12 cellular contexts compared by ENCODE assay signal in the genomic region with DNA sequence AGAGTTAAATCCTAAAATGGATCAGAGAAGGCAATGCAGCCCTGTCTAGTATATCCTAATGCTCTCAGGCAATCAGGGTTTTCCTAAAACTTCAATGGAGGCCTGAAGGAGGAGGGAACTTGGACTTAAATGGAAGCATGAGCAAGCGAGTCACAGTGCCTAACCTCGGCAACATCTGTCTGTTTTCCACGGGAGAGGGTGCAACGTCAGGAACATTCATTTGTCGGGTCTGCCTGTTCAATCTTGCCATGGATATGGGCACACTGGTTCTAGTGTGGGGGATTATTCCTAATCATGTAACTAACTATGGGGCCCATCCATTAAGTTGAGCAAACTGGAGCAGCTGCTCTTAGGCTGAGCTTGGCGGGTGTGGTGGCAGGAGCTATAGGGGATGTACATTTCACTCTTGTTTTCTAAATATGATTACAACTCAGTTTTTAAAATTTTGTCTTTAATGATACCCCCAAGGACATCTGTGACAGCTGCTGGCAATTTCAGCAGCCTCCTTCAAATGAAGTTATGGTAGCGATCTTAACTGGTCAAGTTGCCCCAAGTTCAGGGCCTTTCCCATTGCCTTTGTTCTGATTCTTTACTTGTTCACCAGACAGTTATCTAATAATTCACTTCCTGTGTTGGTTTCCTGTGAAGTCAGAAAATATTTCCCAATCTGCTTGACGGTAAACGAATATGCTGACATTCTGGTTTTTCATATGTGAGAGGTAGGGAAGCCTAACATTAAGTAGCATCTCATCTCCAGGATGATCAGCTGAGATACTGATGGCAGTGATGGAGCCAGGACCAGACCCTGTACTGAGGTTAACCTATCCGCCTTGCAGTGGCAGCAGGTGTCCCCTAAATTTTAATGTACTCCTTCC. TPM values are rescaled to one million over a fixed set of nuclear protein-coding genes. Genes with fewer than 3 reads are reported as not detected.
A peak's percentile ranks its signal among the peaks of the same experiment; 100 is the strongest.
DNase-seq lines count a peak whose midpoint lies in the region; ATAC-seq, FAIRE-seq and TF ChIP-seq lines count a peak whose summit lies in the region.
"Had no signal": no experiment of that assay in that cellular context is flagged by ENCODE, and none has a peak within 500 bp of the region (broad histone marks: within the 10 kb centered on the region; RNA-seq: fewer than 3 reads in every experiment).

No MANE protein-coding gene starts in this region.

- peak overlapping the region; percentile 72 to 89 for H3K27ac Mint-ChIP-seq in natural killer cell treated with Interleukin-12 subunit alpha and Interleukin-12 subunit beta and Interleukin-15 and Interleukin-18, amount 100 ng/mL, for 72 hours
- H3K27ac Mint-ChIP-seq: progenitor cell of endocrine pancreas had no signal

- TF ChIP-seq POLR2A in GM12892 (IDR thresholded peaks at IDR 0.05; ENCODE audit: low read depth, low read length), result peak; percentile 40; the same call in 1 of the 2 replicates

- H2AFZ ChIP-seq in MM.1S (ENCODE audit: low read length), result no peak overlapping the region

- H3K9ac ChIP-seq in MM.1S (ENCODE audit: low read length) (no peak overlapping the region), colonic mucosa (ENCODE audit: low read depth in 2 of 2, low read length in 2 of 2) (no peak overlapping the region)

- H3F3A ChIP-seq in MM.1S (ENCODE audit: insufficient read depth, low read length), result no peaks in the 10 kb centered on the region; the same call in 1 of the 2 replicates

- H3K4me1 ChIP-seq in MM.1S (ENCODE audit: low read length) (peaks cover 46% of the 10 kb centered on the region), aorta (ENCODE audit: control insufficient read depth in 1 of 2, insufficient read depth in 2 of 2, low read length in 2 of 2) (no peaks in the 10 kb centered on the region), colonic mucosa (no peaks in the 10 kb centered on the region)

- intact Hi-C loops in aorta (cut with DNase I) (no loop called here), colonic mucosa (cut with DNase I) (no loop called here)

- H3K36me3 ChIP-seq in MM.1S (replicated peaks; ENCODE audit: insufficient read depth, low read length) (no peaks in the 10 kb centered on the region), brain microvascular endothelial cell (replicated peaks) (no peaks in the 10 kb centered on the region), aorta (ENCODE audit: control insufficient read depth in 1 of 2, insufficient read depth in 2 of 2, low read length in 1 of 2) (no peaks in the 10 kb centered on the region), colonic mucosa (no peaks in the 10 kb centered on the region)
- H3K36me3 ChIP-seq: gastroesophageal sphincter had no signal

- peak; percentile 82 to 87 for ATAC-seq in natural killer cell treated with Interleukin-12 subunit alpha and Interleukin-12 subunit beta and Interleukin-15 and Interleukin-18, amount 100 ng/mL, for 72 hours
- ATAC-seq in GM19035 (IDR thresholded peaks at IDR 0.05; ENCODE audit: unreplicated experiment), result no peak
- no peak for ATAC-seq in aorta (ENCODE audit: low FRiP score)
- ATAC-seq: gastroesophageal sphincter had no signal

- no peaks in the 10 kb centered on the region for H3K36me3 Mint-ChIP-seq in natural killer cell treated with Interleukin-12 subunit alpha and Interleukin-12 subunit beta and Interleukin-15 and Interleukin-18, amount 100 ng/mL, for 72 hours

- H3K9me3 Mint-ChIP-seq in natural killer cell treated with Interleukin-12 subunit alpha and Interleukin-12 subunit beta and Interleukin-15 and Interleukin-18, amount 100 ng/mL, for 72 hours, result no peaks in the 10 kb centered on the region

- H3K27me3 ChIP-seq in MM.1S (replicated peaks; ENCODE audit: insufficient read depth, low read length) (peaks cover 10% of the 10 kb centered on the region; the same call in 1 of the 2 replicates), brain microvascular endothelial cell (replicated peaks) (no peaks in the 10 kb centered on the region), aorta (ENCODE audit: control insufficient read depth in 1 of 2, insufficient read depth in 2 of 2, low read length in 1 of 2) (no peaks in the 10 kb centered on the region), colonic mucosa (no peaks in the 10 kb centered on the region)
- H3K27me3 ChIP-seq: gastroesophageal sphincter had no signal

- no peaks in the 10 kb centered on the region for H4K20me1 ChIP-seq in MM.1S (ENCODE audit: insufficient read depth, low read length)

- H3K9me2 ChIP-seq in MM.1S (replicated peaks; ENCODE audit: insufficient read depth, low read length), result no peaks in the 10 kb centered on the region

- H3K27me3 Mint-ChIP-seq in natural killer cell treated with Interleukin-12 subunit alpha and Interleukin-12 subunit beta and Interleukin-15 and Interleukin-18, amount 100 ng/mL, for 72 hours, result no peaks in the 10 kb centered on the region
- H3K27me3 Mint-ChIP-seq: progenitor cell of endocrine pancreas had no signal

- no peak for TF ChIP-seq CTCF in MM.1S (IDR thresholded peaks at IDR 0.05; ENCODE audit: low read length)
- no peak for TF ChIP-seq CTCF in brain microvascular endothelial cell (IDR thresholded peaks at IDR 0.05; ENCODE audit: low read depth, low read length, missing control alignments)
- no peak for TF ChIP-seq CTCF in colonic mucosa (IDR thresholded peaks at IDR 0.05)

- no peak for DNase-seq in GM12892 (ENCODE audit: insufficient read length)
- peak; percentile 39 for DNase-seq in MM.1S
- peak; percentile 45 for DNase-seq in brain microvascular endothelial cell
- DNase-seq in natural killer cell treated with Interleukin-12 subunit alpha and Interleukin-12 subunit beta and Interleukin-15 and Interleukin-18, amount 100 ng/mL, for 72 hours (ENCODE audit: low spot score), result no peak
- no peak for DNase-seq in NCI-H1436 (lab: John Stamatoyannopoulos, UW)
- DNase-seq in aorta, result no peak
- DNase-seq in colonic mucosa, result no peak
- DNase-seq: GDM1, NCI-H446 treated with DMSO at 0.1 percent for 48 hours had no signal

- H3K9me3 ChIP-seq in MM.1S (replicated peaks; ENCODE audit: insufficient read depth, low read length) (no peaks in the 10 kb centered on the region), aorta (ENCODE audit: control insufficient read depth, low read length) (no peaks in the 10 kb centered on the region), colonic mucosa (no peaks in the 10 kb centered on the region)
- H3K9me3 ChIP-seq: gastroesophageal sphincter had no signal

- WGBS in aorta, 2 donors, result 84 to 85% methylated on average over 10 of the region's 10 CpGs

- H3K4me2 ChIP-seq in MM.1S (ENCODE audit: low read depth, low read length), result 0 out of 2 replicates have a peak overlapping the region, but pooled peaks have one; percentile 4

- in situ Hi-C loops in brain microvascular endothelial cell (cut with HindIII; ENCODE audit: low pct_ligation_motif_present, low sequenced_read_pairs), result no loop called here

- H3K4me3 ChIP-seq in MM.1S (ENCODE audit: low read length) (no peak overlapping the region), brain microvascular endothelial cell (ENCODE audit: low read depth, low read length) (no peak overlapping the region), aorta (ENCODE audit: low read length in 2 of 2) (no peak overlapping the region), colonic mucosa (no peak overlapping the region)
- H3K4me3 ChIP-seq: gastroesophageal sphincter had no signal

- no peak overlapping the region for H3K27ac ChIP-seq in MM.1S (ENCODE audit: low read length)
- H3K27ac ChIP-seq in brain microvascular endothelial cell, result peak overlapping the region; percentile 68
- H3K27ac ChIP-seq in aorta (ENCODE audit: low read depth in 1 of 2, low read length in 2 of 2), result peak overlapping the region in 1 of 2 donors; percentile 44
- H3K27ac ChIP-seq in colonic mucosa, result no peak overlapping the region
- H3K27ac ChIP-seq: gastroesophageal sphincter had no signal

- peaks cover 34 to 47% of the 10 kb centered on the region in 2 donors for H3K4me1 Mint-ChIP-seq in natural killer cell treated with Interleukin-12 subunit alpha and Interleukin-12 subunit beta and Interleukin-15 and Interleukin-18, amount 100 ng/mL, for 72 hours (ENCODE audit: low read depth in 2 of 2)

- no peaks in the 10 kb centered on the region for H3K79me2 ChIP-seq in MM.1S (ENCODE audit: low read length)

- peak; percentile 98 for FAIRE-seq in GM12892 (lab: Jason Lieb, UNC)

- peak overlapping the region; percentile 80 for H3K4me3 Mint-ChIP-seq in natural killer cell treated with Interleukin-12 subunit alpha and Interleukin-12 subunit beta and Interleukin-15 and Interleukin-18, amount 100 ng/mL, for 72 hours

RNA-seq across cellular contexts. Expression of a gene that starts 21.6 kb away (rescaled TPM):
- 36.6 TPM for polyA plus RNA-seq in GM12892 (2012; ENCODE audit: missing spikeins)
- total RNA-seq in natural killer cell treated with Interleukin-12 subunit alpha and Interleukin-12 subunit beta and Interleukin-15 and Interleukin-18, amount 100 ng/mL, for 72 hours, result 10 to 100 TPM; 21.9 to 25.9 TPM
- total RNA-seq in aorta (10 to 100 TPM; 49.8 to 96.7 TPM), colonic mucosa (1 to 10 TPM; 5.0 to 9.3 TPM)
- 10 to 100 TPM in 1 of 2 donors, 1 to 10 TPM in 1; 8.5 to 15.9 TPM for polyA plus RNA-seq in aorta

Comparison
In these comparisons a context has a peak if more than half of its experiments do, and no peak if none do; other contexts are left out.
1. DNase-seq: peak in MM.1S (single experiment) and brain microvascular endothelial cell (single experiment); none in GM12892 (single experiment), natural killer cell treated with Interleukin-12 subunit alpha and Interleukin-12 subunit beta and Interleukin-15 and Interleukin-18, amount 100 ng/mL, for 72 hours (single experiment), NCI-H1436 (single experiment), aorta (0 of 2) and colonic mucosa (single experiment).
2. ATAC-seq: peak in natural killer cell treated with Interleukin-12 subunit alpha and Interleukin-12 subunit beta and Interleukin-15 and Interleukin-18, amount 100 ng/mL, for 72 hours (2 of 2); none in GM19035 (single experiment) and aorta (single experiment).